In the genomic region with DNA sequence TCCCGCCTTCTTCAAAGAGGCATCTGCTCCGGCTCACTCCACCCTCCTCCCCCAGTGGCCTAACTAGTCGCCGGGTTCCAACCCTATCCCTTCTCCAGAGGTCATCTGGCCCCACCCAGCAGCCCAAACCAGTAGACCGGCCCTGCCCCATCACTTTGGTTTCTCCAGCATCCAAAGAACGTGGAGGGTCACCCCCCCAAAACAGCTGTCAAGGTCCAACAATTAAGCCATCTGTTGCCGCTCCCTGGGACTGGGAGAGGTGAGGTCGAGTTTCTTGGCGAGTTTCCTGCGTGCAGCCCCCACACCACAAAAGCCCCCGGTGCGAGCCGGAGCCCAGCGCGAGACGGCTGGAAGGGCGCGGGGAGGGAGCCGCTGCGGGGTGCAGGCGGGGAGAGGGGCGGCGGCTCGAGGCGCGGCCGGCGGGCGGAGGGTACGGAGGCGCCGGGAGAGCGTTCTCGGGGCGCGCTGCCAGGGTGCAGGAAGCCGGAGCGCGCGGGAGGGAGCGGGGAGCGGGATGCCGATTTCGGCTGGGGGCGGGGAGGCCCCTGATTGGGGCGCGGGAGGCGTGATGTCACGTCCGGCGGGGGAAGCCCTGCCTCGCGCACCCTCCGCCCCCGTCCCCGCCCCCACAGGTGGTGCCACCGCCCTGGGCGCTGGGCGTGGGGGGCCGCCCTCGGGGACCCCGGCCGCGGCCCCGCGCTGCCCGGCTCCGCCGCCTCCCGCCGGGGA, we compare ENCODE assay signal across 8 cellular contexts. TPM values are rescaled to one million over a fixed set of nuclear protein-coding genes. Genes with fewer than 3 reads are reported as not detected.
DNase-seq lines count a peak whose midpoint lies in the region; ATAC-seq and TF ChIP-seq lines count a peak whose summit lies in the region.

No MANE protein-coding gene starts in this region.

- H3K4me1 Mint-ChIP-seq in CD14-positive monocyte, result peaks cover 7% of the 10 kb centered on the region
- H3K4me1 Mint-ChIP-seq in activated naive CD8-positive, alpha-beta T cell treated with anti-CD3 and anti-CD28 coated beads, Interleukin-2, amount 10 ng/mL, durations not matched to agents 7 days and 5 days, result peaks cover 5% of the 10 kb centered on the region

- peaks cover 34 to 65% (median 49%) of the 10 kb centered on the region in 3 donors for H3K27me3 Mint-ChIP-seq in CD14-positive monocyte (ENCODE audit: low read depth in 3 of 3)
- peaks cover 18% of the 10 kb centered on the region for H3K27me3 Mint-ChIP-seq in activated naive CD8-positive, alpha-beta T cell treated with anti-CD3 and anti-CD28 coated beads, Interleukin-2, amount 10 ng/mL, durations not matched to agents 7 days and 5 days

- H4K20me1 ChIP-seq in SK-N-SH (ENCODE audit: insufficient read depth), result peaks cover 36% of the 10 kb centered on the region

- H3K9ac ChIP-seq in SK-N-SH, result peak overlapping the region; percentile 87
- H3K9ac ChIP-seq in parathyroid adenoma, result no peak overlapping the region

- ATAC-seq in GM19467 (IDR thresholded peaks at IDR 0.05; ENCODE audit: unreplicated experiment), result peak; percentile 62
- ATAC-seq in activated naive CD8-positive, alpha-beta T cell treated with anti-CD3 and anti-CD28 coated beads, Interleukin-2, amount 10 ng/mL, durations not matched to agents 7 days and 5 days (ENCODE audit: low read depth), result peak; percentile 79
- peak; percentile 80 for ATAC-seq in Right ventricle myocardium superior (ENCODE audit: poor library complexity)

- 14% methylated on average over 8 of the region's 71 CpGs for WGBS in SK-N-SH (ENCODE audit: low lambda C conversion rate)
- WGBS in thymus, result 2% methylated on average over 70 of the region's 71 CpGs

- peak overlapping the region; percentile 49 for H3K4me3 ChIP-seq in LNCaP clone FGC (ENCODE audit: low read depth, low read length)
- H3K4me3 ChIP-seq in SK-N-SH (ENCODE audit: low read depth in 2 of 2, low read length in 1 of 2), result peak overlapping the region; percentile 67 to 92
- peak overlapping the region; percentile 58 for H3K4me3 ChIP-seq in parathyroid adenoma (ENCODE audit: low read depth, low read length)
- H3K4me3 ChIP-seq in thymus (ENCODE audit: low read length), result peak overlapping the region; percentile 79

- CTCF ChIA-PET in SK-N-SH (lab: Yijun Ruan, JAX), result interaction anchor here (0.8 to 2.1 kb wide), 7 partner anchors 11 to 373 kb away, joined by 3 to 29 read pairs (median 8); no protein-coding TSS in a partner anchor

- peaks cover 0 to 2% of the 10 kb centered on the region in 2 donors for H3K36me3 Mint-ChIP-seq in CD14-positive monocyte
- H3K36me3 Mint-ChIP-seq in activated naive CD8-positive, alpha-beta T cell treated with anti-CD3 and anti-CD28 coated beads, Interleukin-2, amount 10 ng/mL, durations not matched to agents 7 days and 5 days, result no peaks in the 10 kb centered on the region

- H3K9me3 Mint-ChIP-seq in CD14-positive monocyte, result peaks cover 0 to 10% (median 4%) of the 10 kb centered on the region in 7 donors
- no peaks in the 10 kb centered on the region for H3K9me3 Mint-ChIP-seq in activated naive CD8-positive, alpha-beta T cell treated with anti-CD3 and anti-CD28 coated beads, Interleukin-2, amount 10 ng/mL, durations not matched to agents 7 days and 5 days

- peak overlapping the region; percentile 86 for H2AFZ ChIP-seq in SK-N-SH (ENCODE audit: low read depth)
- H2AFZ ChIP-seq in parathyroid adenoma, result peak overlapping the region; percentile 88

- no peaks in the 10 kb centered on the region for H3K9me3 ChIP-seq in SK-N-SH
- no peaks in the 10 kb centered on the region for H3K9me3 ChIP-seq in parathyroid adenoma (ENCODE audit: control insufficient read depth, low read length)
- H3K9me3 ChIP-seq in thymus (ENCODE audit: control insufficient read depth), result no peaks in the 10 kb centered on the region

- TF ChIP-seq CTCF in CD14-positive monocyte (IDR thresholded peaks at IDR 0.05), result no peak
- no peak for TF ChIP-seq CTCF in LNCaP clone FGC (IDR thresholded peaks at IDR 0.05; ENCODE audit: control insufficient read depth, extremely low read depth, insufficient read depth)
- no peak for TF ChIP-seq CTCF in SK-N-SH (IDR thresholded peaks at IDR 0.05)
- TF ChIP-seq CTCF in parathyroid adenoma (IDR thresholded peaks at IDR 0.05), result no peak

- H3K4me3 Mint-ChIP-seq in CD14-positive monocyte, result peak overlapping the region; percentile 75 to 87
- H3K4me3 Mint-ChIP-seq in activated naive CD8-positive, alpha-beta T cell treated with anti-CD3 and anti-CD28 coated beads, Interleukin-2, amount 10 ng/mL, durations not matched to agents 7 days and 5 days, result peak overlapping the region; percentile 88

- POLR2A ChIA-PET in SK-N-SH (lab: Yijun Ruan, JAX), result no interaction called here
- POLR2A ChIA-PET in activated naive CD8-positive, alpha-beta T cell treated with anti-CD3 and anti-CD28 coated beads, Interleukin-2, amount 10 ng/mL, durations not matched to agents 7 days and 5 days (lab: Charles Lee), result no interaction called here

- TF ChIP-seq RAD21 in SK-N-SH (IDR thresholded peaks at IDR 0.05; ENCODE audit: low read length), result no peak

- peak; percentile 38 for DNase-seq in CD14-positive monocyte (ENCODE audit: low spot score)
- DNase-seq in LNCaP clone FGC (ENCODE audit: low read depth), result peak; percentile 26
- DNase-seq in SK-N-SH, result peak; percentile 99
- peak; percentile 96 for DNase-seq in activated naive CD8-positive, alpha-beta T cell treated with anti-CD3 and anti-CD28 coated beads, Interleukin-2, amount 10 ng/mL, durations not matched to agents 7 days and 5 days
- DNase-seq in Right ventricle myocardium superior, result peak; percentile 95

- H3K36me3 ChIP-seq in SK-N-SH (replicated peaks in 1 of 2; ENCODE audit: control insufficient read depth in 1 of 2, insufficient read depth in 2 of 2, low read length in 1 of 2) (no peaks in the 10 kb centered on the region), parathyroid adenoma (ENCODE audit: control insufficient read depth, insufficient read depth, low read length) (no peaks in the 10 kb centered on the region), thymus (ENCODE audit: control insufficient read depth, insufficient read depth) (no peaks in the 10 kb centered on the region)

- peak overlapping the region in 1 of 7 donors; percentile 46 for H3K27ac Mint-ChIP-seq in CD14-positive monocyte
- peak overlapping the region; percentile 76 for H3K27ac Mint-ChIP-seq in activated naive CD8-positive, alpha-beta T cell treated with anti-CD3 and anti-CD28 coated beads, Interleukin-2, amount 10 ng/mL, durations not matched to agents 7 days and 5 days

- peak in 1 of 2 experiments; percentile 5; a peak in 1 of 4 replicates for TF ChIP-seq EP300 in SK-N-SH (IDR thresholded peaks at IDR 0.05; ENCODE audit: borderline replicate concordance in 1 of 2, low read depth in 1 of 2, low read length in 1 of 2)

- intact Hi-C loops in CD14-positive monocyte (cut with micrococcal nuclease), result loop anchor here in 1 of 2 donors (10.0 kb wide), 1 partner anchor 200 kb away; no protein-coding TSS in a partner anchor
- intact Hi-C loops in Right ventricle myocardium superior (cut with DNase I), result loop anchor here (10.0 kb wide), 1 partner anchor 140 kb away; no protein-coding TSS in a partner anchor

- H3K4me2 ChIP-seq in SK-N-SH (peak overlapping the region; percentile 100), parathyroid adenoma (ENCODE audit: low read length) (peak overlapping the region; percentile 90)

- peak overlapping the region; percentile 66 to 72 for H3K27ac ChIP-seq in SK-N-SH (ENCODE audit: low read depth in 2 of 2, low read length in 1 of 2)
- no peak overlapping the region for H3K27ac ChIP-seq in parathyroid adenoma
- H3K27ac ChIP-seq in thymus (ENCODE audit: low read depth), result peak overlapping the region; percentile 61

- peaks cover 4% of the 10 kb centered on the region for H3F3A ChIP-seq in SK-N-SH (replicated peaks; ENCODE audit: insufficient read depth)

- H3K79me2 ChIP-seq in SK-N-SH (ENCODE audit: insufficient read depth), result peaks cover 34% of the 10 kb centered on the region
- H3K79me2 ChIP-seq in parathyroid adenoma, result peaks cover 21% of the 10 kb centered on the region

- H3K27me3 ChIP-seq in SK-N-SH (ENCODE audit: insufficient read depth) (no peaks in the 10 kb centered on the region), parathyroid adenoma (ENCODE audit: control insufficient read depth, insufficient read depth, low read length) (no peaks in the 10 kb centered on the region), thymus (ENCODE audit: control insufficient read depth, insufficient read depth) (peaks cover 31% of the 10 kb centered on the region)

- no peaks in the 10 kb centered on the region for H3K9me2 ChIP-seq in SK-N-SH

- H3K4me1 ChIP-seq in SK-N-SH (ENCODE audit: control insufficient read depth in 1 of 2, insufficient read depth in 2 of 2, low read depth in 1 of 2, low read length in 1 of 2), result peaks cover 14 to 17% of the 10 kb centered on the region in 2 experiments; a peak in 2 of 4 replicates
- peaks cover 4% of the 10 kb centered on the region for H3K4me1 ChIP-seq in parathyroid adenoma
- H3K4me1 ChIP-seq in thymus (ENCODE audit: control insufficient read depth, insufficient read depth, low read length), result peaks cover 14% of the 10 kb centered on the region

TF ChIP-seq in SK-N-SH, 30 proteins besides CTCF, POLR2A, EP300 and RAD21 (continues in another document):
- no peak for TF ChIP-seq SIN3A (IDR thresholded peaks at IDR 0.05; ENCODE audit: borderline replicate concordance, low read depth, low read length)
- TF ChIP-seq FOXM1 (IDR thresholded peaks at IDR 0.05; ENCODE audit: low read depth), result no peak
- no peak for TF ChIP-seq RXRA (IDR thresholded peaks at IDR 0.05; ENCODE audit: borderline replicate concordance, low read depth)
- no peak for TF ChIP-seq POLR2AphosphoS5 (IDR thresholded peaks at IDR 0.05; ENCODE audit: low read depth, low read length)
- no peak; the same call in 1 of the 2 replicates for TF ChIP-seq NFIC (IDR thresholded peaks at IDR 0.05; ENCODE audit: borderline replicate concordance)

RNA-seq across cellular contexts. Expression of gene GPC1, which starts 0.6 kb away (rescaled TPM):
- polyA plus RNA-seq in CD14-positive monocyte, result not detected
- 49.0 and 65.5 TPM in 2 replicates for polyA plus RNA-seq in SK-N-SH (2012; rRNA removed)
- polyA plus RNA-seq in SK-N-SH (2012; cell fraction: cytosol; rRNA removed), result 25.9 and 50.4 TPM in 2 replicates
- 183 TPM in 2 replicates for polyA plus RNA-seq in SK-N-SH (2012; cell fraction: nucleus; rRNA removed)
- total RNA-seq in activated naive CD8-positive, alpha-beta T cell treated with anti-CD3 and anti-CD28 coated beads, Interleukin-2, amount 10 ng/mL, durations not matched to agents 7 days and 5 days, result 1 to 10 TPM; 3.4 to 4.7 TPM
- total RNA-seq in Right ventricle myocardium superior, result 154 TPM
- polyA plus RNA-seq in thymus, result 46.6 TPM

Comparison
In these comparisons a context has a peak if more than half of its experiments do, and no peak if none do; other contexts are left out.
1. DNase-seq: peak in every context shown above with its lines; median percentile 99 in SK-N-SH; 96 in activated naive CD8-positive, alpha-beta T cell treated with anti-CD3 and anti-CD28 coated beads, Interleukin-2, amount 10 ng/mL, durations not matched to agents 7 days and 5 days; 95 in Right ventricle myocardium superior; 38 in CD14-positive monocyte; 26 in LNCaP clone FGC.
2. RNA of gene GPC1, which starts 0.6 kb away (polyA plus RNA-seq): 25.9 to 183 TPM in SK-N-SH and 46.6 TPM in thymus (single experiment); not detected in CD14-positive monocyte; every median in the first group is over 10 times any median in the second.
3. Peak in every context shown above with its lines, with median percentiles within 50 percentile points of each other: ATAC-seq and H3K4me3 ChIP-seq.